8 cellular contexts compared by ENCODE assay signal in genomic region chr19:49592486-49593232, GRCh38. TPM values are rescaled to one million over a fixed set of nuclear protein-coding genes. Genes with fewer than 3 reads are reported as not detected.
DNase-seq lines count a peak whose midpoint lies in the region; ATAC-seq and TF ChIP-seq lines count a peak whose summit lies in the region.

No MANE protein-coding gene starts in this region.

- CTCF ChIA-PET in mammary epithelial cell (lab: Charles Lee; ENCODE audit: low non-redundant PET), result no interaction called here

- peak overlapping the region in 1 of 2 experiments; percentile 95 for H3K4ac ChIP-seq in mesenchymal stem cell (ENCODE audit: low read depth in 1 of 2, low read length in 2 of 2)

- H3K18ac ChIP-seq in mesenchymal stem cell (ENCODE audit: low read depth in 1 of 2, low read length in 2 of 2), result peak overlapping the region in 1 of 2 experiments; percentile 67

- peaks cover 11% of the 10 kb centered on the region for H4K20me1 ChIP-seq in OCI-LY3 (ENCODE audit: insufficient read depth, low read length)
- H4K20me1 ChIP-seq in mammary epithelial cell (ENCODE audit: insufficient read depth, low read length), result peaks cover 2% of the 10 kb centered on the region

- H2BK120ac ChIP-seq in mesenchymal stem cell (ENCODE audit: low read depth, low read length), result no peak overlapping the region

- H3K4me2 ChIP-seq in OCI-LY3 (ENCODE audit: low read length) (peak overlapping the region; percentile 83), mammary epithelial cell (ENCODE audit: insufficient read depth, low read depth, low read length) (peak overlapping the region; percentile 74), mesenchymal stem cell (ENCODE audit: low read length, poor library complexity, severe bottlenecking) (peak overlapping the region; percentile 92)

- in situ Hi-C loops in mammary epithelial cell (cut with MboI; ENCODE audit: low sequenced_read_pairs in 2 of 2), result no loop called here

- no TSS peak for BruUV-seq in mammary epithelial cell (replicated peaks; lab: Mats Ljungman, UMichigan)

- H4K8ac ChIP-seq in mesenchymal stem cell (ENCODE audit: low read length), result no peak overlapping the region

- DNase-seq in activated CD4-positive, alpha-beta T cell treated with anti-CD3 and anti-CD28 coated beads for 48 hours, result peak; percentile 32
- DNase-seq in activated CD4-positive, alpha-beta T cell treated with anti-CD3 and anti-CD28 coated beads for 1 hour, result no peak
- DNase-seq in mammary epithelial cell, result peak; percentile 70
- peak; percentile 50 for DNase-seq in mesenchymal stem cell
- DNase-seq in uterus, result no peak

- H3K9me3 ChIP-seq in OCI-LY3 (ENCODE audit: insufficient read depth, low read length) (no peaks in the 10 kb centered on the region), mammary epithelial cell (replicated peaks; ENCODE audit: insufficient read depth, low read length) (no peaks in the 10 kb centered on the region), mesenchymal stem cell (ENCODE audit: control insufficient read depth, low read length) (no peaks in the 10 kb centered on the region), uterus (no peaks in the 10 kb centered on the region)

- H3K4me3 ChIP-seq in OCI-LY3 (ENCODE audit: low read length) (peak overlapping the region; percentile 77), mammary epithelial cell (replicated peaks in 1 of 3; ENCODE audit: insufficient read depth in 1 of 3, low read depth in 2 of 3, low read length in 3 of 3) (peak overlapping the region; percentile 56 to 78 (median 70)), mesenchymal stem cell (ENCODE audit: insufficient read depth in 1 of 2, low read depth in 1 of 2, low read length in 2 of 2) (peak overlapping the region; percentile 73 to 88), uterus (peak overlapping the region; percentile 71 to 94)

- H2BK12ac ChIP-seq in mesenchymal stem cell (ENCODE audit: low read length in 2 of 2), result peak overlapping the region in 1 of 2 experiments; percentile 61

- dilution Hi-C loops in mammary epithelial cell (cut with HindIII; ENCODE audit: low sequenced_read_pairs), result no loop called here

- H3K9ac ChIP-seq in OCI-LY3 (ENCODE audit: low read length) (peak overlapping the region; percentile 87), mammary epithelial cell (ENCODE audit: insufficient read depth, low read length) (peak overlapping the region; percentile 47), mesenchymal stem cell (ENCODE audit: low read length) (peak overlapping the region; percentile 84)

- H2BK5ac ChIP-seq in mesenchymal stem cell (ENCODE audit: low read depth, low read length, poor library complexity, severe bottlenecking), result peak overlapping the region; percentile 31

- ATAC-seq in GM21381 (IDR thresholded peaks at IDR 0.05; ENCODE audit: unreplicated experiment) (no peak), GM18909 (IDR thresholded peaks at IDR 0.05; ENCODE audit: poor library complexity, unreplicated experiment) (no peak)

- H3K27me3 ChIP-seq in OCI-LY3 (ENCODE audit: low read depth, low read length) (no peaks in the 10 kb centered on the region; the same call in 1 of the 2 replicates), mammary epithelial cell (ENCODE audit: insufficient read depth, low read length) (no peaks in the 10 kb centered on the region), mesenchymal stem cell (ENCODE audit: control insufficient read depth in 1 of 2, insufficient read depth in 1 of 2, low read length in 2 of 2) (no peaks in the 10 kb centered on the region), uterus (no peaks in the 10 kb centered on the region)

- peaks cover 26% of the 10 kb centered on the region for H3K36me3 ChIP-seq in OCI-LY3 (replicated peaks; ENCODE audit: low read depth, low read length)
- H3K36me3 ChIP-seq in mammary epithelial cell (ENCODE audit: insufficient read depth, low read length), result peaks cover 4% of the 10 kb centered on the region
- peaks cover 23 to 36% of the 10 kb centered on the region in 2 experiments for H3K36me3 ChIP-seq in mesenchymal stem cell (ENCODE audit: control insufficient read depth in 1 of 2, insufficient read depth in 2 of 2, low read depth in 1 of 2, low read length in 2 of 2)
- H3K36me3 ChIP-seq in uterus, result no peaks in the 10 kb centered on the region

- H3K27ac ChIP-seq in OCI-LY3 (ENCODE audit: low read length) (peak overlapping the region; percentile 88), mammary epithelial cell (ENCODE audit: insufficient read depth, low read depth, low read length) (peak overlapping the region; percentile 17), mesenchymal stem cell (ENCODE audit: low read length, poor library complexity, severe bottlenecking) (peak overlapping the region; percentile 91), uterus (peak overlapping the region; percentile 91 to 94)

- intact Hi-C loops in mammary epithelial cell (cut with micrococcal nuclease), result no loop called here
- intact Hi-C loops in uterus (cut with DNase I; ENCODE audit: low total_unique reads), result no loop called here

- H3K79me2 ChIP-seq in OCI-LY3 (ENCODE audit: low read length) (peaks cover 45% of the 10 kb centered on the region), mammary epithelial cell (ENCODE audit: insufficient read depth, low read length) (peaks cover 57% of the 10 kb centered on the region)

- H2AK5ac ChIP-seq in mesenchymal stem cell (ENCODE audit: low read length, severe bottlenecking), result peak overlapping the region; percentile 34

- H3K4me1 ChIP-seq in OCI-LY3 (ENCODE audit: low read length) (peaks cover 13% of the 10 kb centered on the region), mammary epithelial cell (ENCODE audit: insufficient read depth, low read length) (peaks cover 13% of the 10 kb centered on the region), mesenchymal stem cell (ENCODE audit: control insufficient read depth, insufficient read depth, low read depth, low read length) (peaks cover 8% of the 10 kb centered on the region), uterus (peaks cover 0 to 9% of the 10 kb centered on the region in 2 donors)

- peak overlapping the region; percentile 4 for H4K91ac ChIP-seq in mesenchymal stem cell (ENCODE audit: low read length)

- peak overlapping the region in 1 of 2 experiments; percentile 95 for H3K23ac ChIP-seq in mesenchymal stem cell (ENCODE audit: low read length in 2 of 2)

- H2BK15ac ChIP-seq in mesenchymal stem cell (ENCODE audit: low read depth, poor library complexity, severe bottlenecking), result peak overlapping the region; percentile 6

- peaks cover 8% of the 10 kb centered on the region for H3K79me1 ChIP-seq in mesenchymal stem cell (replicated peaks; ENCODE audit: low read length, poor library complexity, severe bottlenecking)

- H3K14ac ChIP-seq in mesenchymal stem cell (ENCODE audit: low read length in 2 of 2), result peak overlapping the region in 1 of 2 experiments; percentile 91

- no peak for TF ChIP-seq POLR2A in uterus (IDR thresholded peaks at IDR 0.05)

- H2AFZ ChIP-seq in OCI-LY3 (ENCODE audit: low read depth, low read length) (no peak overlapping the region), mammary epithelial cell (ENCODE audit: low read depth, low read length) (peak overlapping the region; percentile 23), mesenchymal stem cell (ENCODE audit: low read depth, low read length) (no peak overlapping the region)

- WGBS in mammary epithelial cell (ENCODE audit: low coverage, missing lambda C conversion rate), result 2% methylated on average over 14 of the region's 28 CpGs
- WGBS in mesenchymal stem cell, result 3% methylated on average over 28 of the region's 28 CpGs

- TF ChIP-seq CTCF in OCI-LY3 (IDR thresholded peaks at IDR 0.05; ENCODE audit: low read depth, low read length) (no peak), mammary epithelial cell (conservative IDR thresholded peaks at IDR 0.05 in 1 of 2, IDR thresholded peaks at IDR 0.05 in 1 of 2; ENCODE audit: extremely low read depth in 1 of 2, insufficient read depth in 1 of 2, low read depth in 1 of 2, low read length in 2 of 2) (no peak), uterus (IDR thresholded peaks at IDR 0.05) (no peak)

RNA-seq across cellular contexts. Expression of gene PRR12, which starts 1.7 kb away (rescaled TPM):
- total RNA-seq in mammary epithelial cell, result 10 to 100 TPM in 1 of 2 donors, 1 to 10 TPM in 1; 3.5 to 23.0 TPM
- 0.91 TPM for polyA plus RNA-seq in mammary epithelial cell
- 7.4 TPM for polyA minus RNA-seq in mammary epithelial cell
- polyA plus RNA-seq in mesenchymal stem cell (2013, experiment 1 of 2), result 12.1 TPM
- polyA plus RNA-seq in mesenchymal stem cell (2013, experiment 2 of 2), result 11.2 TPM
- 10 to 100 TPM in 2 of 4 donors, 1 to 10 TPM in 2; 2.6 to 63.1 (median 8.6) TPM for total RNA-seq in uterus

RNA-seq across cellular contexts. Expression of gene PRRG2, which starts 11.5 kb away (rescaled TPM):
- total RNA-seq in mammary epithelial cell, result 10 to 100 TPM; 14.3 to 14.7 TPM
- polyA plus RNA-seq in mammary epithelial cell, result 7.0 TPM
- polyA minus RNA-seq in mammary epithelial cell, result not detected
- polyA plus RNA-seq in mesenchymal stem cell (2013, experiment 1 of 2), result 0.50 TPM
- 0.40 TPM for polyA plus RNA-seq in mesenchymal stem cell (2013, experiment 2 of 2)
- 1 to 10 TPM in 1 of 4 donors, under 1 TPM in 1, not detected in 2; 0.95 to 1.4 TPM for total RNA-seq in uterus

RNA-seq across cellular contexts. Expression of gene NOSIP, which starts 12.3 kb away (rescaled TPM):
- 10 to 100 TPM; 43.6 to 50.7 TPM for total RNA-seq in mammary epithelial cell
- polyA plus RNA-seq in mammary epithelial cell, result 59.7 TPM
- 20.9 TPM for polyA minus RNA-seq in mammary epithelial cell
- 47.3 TPM for polyA plus RNA-seq in mesenchymal stem cell (2013, experiment 1 of 2)
- polyA plus RNA-seq in mesenchymal stem cell (2013, experiment 2 of 2), result 45.5 TPM
- 100 to 1,000 TPM in 1 of 4 donors, 10 to 100 TPM in 3; 29.0 to 347 (median 65.4) TPM for total RNA-seq in uterus

RNA-seq across cellular contexts. Expression of gene RRAS, which starts 47.3 kb away (rescaled TPM):
- total RNA-seq in mammary epithelial cell (10 to 100 TPM; 20.5 to 84.2 TPM), uterus (100 to 1,000 TPM in 1 of 4 donors, 10 to 100 TPM in 3; 17.1 to 106 (median 47.7) TPM)
- polyA plus RNA-seq in mammary epithelial cell, result 120 TPM
- polyA minus RNA-seq in mammary epithelial cell, result 50.6 TPM
- 129 TPM for polyA plus RNA-seq in mesenchymal stem cell (2013, experiment 1 of 2)
- polyA plus RNA-seq in mesenchymal stem cell (2013, experiment 2 of 2), result 134 TPM

RNA-seq across cellular contexts. Expression of gene SCAF1, which starts 49.4 kb away (rescaled TPM):
- total RNA-seq in mammary epithelial cell, result 10 to 100 TPM; 24.2 to 91.5 TPM
- 22.1 TPM for polyA plus RNA-seq in mammary epithelial cell
- polyA minus RNA-seq in mammary epithelial cell, result 13.4 TPM
- polyA plus RNA-seq in mesenchymal stem cell (2013, experiment 1 of 2), result 43.0 TPM
- 38.9 TPM for polyA plus RNA-seq in mesenchymal stem cell (2013, experiment 2 of 2)
- 10 to 100 TPM in 3 of 4 donors, 1 to 10 TPM in 1; 8.8 to 76.9 (median 11.4) TPM for total RNA-seq in uterus

Comparison
In these comparisons a context has a peak if more than half of its experiments do, and no peak if none do; other contexts are left out.
1. DNase-seq: peak in activated CD4-positive, alpha-beta T cell treated with anti-CD3 and anti-CD28 coated beads for 48 hours (single experiment), mammary epithelial cell (single experiment) and mesenchymal stem cell (single experiment); none in activated CD4-positive, alpha-beta T cell treated with anti-CD3 and anti-CD28 coated beads for 1 hour (single experiment) and uterus (0 of 2).
2. H3K27ac ChIP-seq: peak in every context shown above with its lines; median percentile 92 in uterus; 91 in mesenchymal stem cell; 88 in OCI-LY3; 17 in mammary epithelial cell.
3. RNA of gene PRRG2, which starts 11.5 kb away (total RNA-seq): 14.3 to 14.7 TPM in mammary epithelial cell; 0.95 to 1.4 TPM in uterus; every median in the first group is over 4 times any median in the second.
4. Peak in every context shown above with its lines, with median percentiles within 50 percentile points of each other: H3K4me2 ChIP-seq, H3K4me3 ChIP-seq and H3K9ac ChIP-seq.